Comparison of ENCODE assay signal across 21 cellular contexts in genomic region chr10:59993931-59994330, GRCh38.
DNase-seq lines count a peak whose midpoint lies in the region; ATAC-seq and TF ChIP-seq lines count a peak whose summit lies in the region.
"Had no signal": no experiment of that assay in that cellular context is flagged by ENCODE, and none has a peak within 500 bp of the region (broad histone marks: within the 10 kb centered on the region; RNA-seq: fewer than 3 reads in every experiment).

No MANE protein-coding gene starts in this region.

- TF ChIP-seq POLR2A in thyroid gland (IDR thresholded peaks at IDR 0.05), result no peak

- no peak overlapping the region for H3K4me3 ChIP-seq in fibroblast of mammary gland (ENCODE audit: control insufficient read depth, low read depth, low read length)
- H3K4me3 ChIP-seq in thyroid gland (replicated peaks in 1 of 3), result no peak overlapping the region
- H3K4me3 ChIP-seq: K562, Peyer's patch, SK-N-MC had no signal

- 64 to 90% methylated on average over 1 of the region's 1 CpG for WGBS in thyroid gland, 2 donors

- H3K4me1 ChIP-seq in thyroid gland, result peaks cover 19 to 36% of the 10 kb centered on the region in 2 donors

- no peak for ATAC-seq in GM19328 (IDR thresholded peaks at IDR 0.05; ENCODE audit: unreplicated experiment)
- ATAC-seq: K562 had no signal

- TF ChIP-seq CTCF in fibroblast of mammary gland (conservative IDR thresholded peaks at IDR 0.05; ENCODE audit: control insufficient read depth, insufficient read depth, low read depth, low read length), result no peak
- no peak for TF ChIP-seq CTCF in thyroid gland (IDR thresholded peaks at IDR 0.05)

- no peaks in the 10 kb centered on the region for H3K36me3 ChIP-seq in thyroid gland
- H3K36me3 ChIP-seq: Peyer's patch had no signal

- H3K9me3 ChIP-seq in thyroid gland, result no peaks in the 10 kb centered on the region
- H3K9me3 ChIP-seq: Peyer's patch had no signal

- H3K27me3 ChIP-seq in thyroid gland, result no peaks in the 10 kb centered on the region
- H3K27me3 ChIP-seq: Peyer's patch had no signal

- peak overlapping the region in 2 of 3 donors; percentile 83 for H3K27ac ChIP-seq in thyroid gland
- H3K27ac ChIP-seq: C4-2B, Peyer's patch, SK-N-MC had no signal

- DNase-seq in LHCN-M2 (ENCODE audit: low read depth) (peak; percentile 7), SW480 (ENCODE audit: low spot score) (peak; percentile 23), fibroblast of mammary gland (ENCODE audit: low read depth) (peak; percentile 76), thyroid gland (no peak), kidney glomerular epithelial cell (lab: John Stamatoyannopoulos, UW) (no peak), NOMO-1 treated with DMSO at 0.1 percent for 48 hours (lab: John Stamatoyannopoulos, UW; ENCODE audit: unreplicated experiment) (no peak)
- DNase-seq: ACHN, AML-193, DND-41, HFFc6, NCI-H1417, NCI-H187, NCI-H2107, NCI-H345, NCI-H524 treated with DMSO at 0.1 percent for 48 hours, Peyer's patch, SHP77 had no signal

- intact Hi-C loops in thyroid gland (cut with DNase I), result no loop called here

Comparison
In these comparisons a context has a peak if more than half of its experiments do, and no peak if none do; other contexts are left out.
1. DNase-seq: peak in LHCN-M2 (single experiment), SW480 (single experiment) and fibroblast of mammary gland (single experiment); none in thyroid gland (0 of 2), kidney glomerular epithelial cell (single experiment) and NOMO-1 treated with DMSO at 0.1 percent for 48 hours (single experiment).